In genomic region chr2:181454990-181455520, GRCh38 we compare ENCODE assay signal across 18 cellular contexts. TPM values are rescaled to one million over a fixed set of nuclear protein-coding genes. Genes with fewer than 3 reads are reported as not detected.
DNase-seq lines count a peak whose midpoint lies in the region; ATAC-seq and TF ChIP-seq lines count a peak whose summit lies in the region.
"Had no signal": no experiment of that assay in that cellular context is flagged by ENCODE, and none has a peak within 500 bp of the region (broad histone marks: within the 10 kb centered on the region; RNA-seq: fewer than 3 reads in every experiment).

No MANE protein-coding gene starts in this region.

- CTCF ChIA-PET in CD8-positive, alpha-beta T cell (lab: Charles Lee): interaction anchor here (0.7 to 4.3 kb wide), 13 partner anchors 9 to 357 kb away, joined by 3 to 44 read pairs (median 4); no protein-coding TSS in a partner anchor
- CTCF ChIA-PET in activated CD8-positive, alpha-beta T cell treated with anti-CD3 and anti-CD28 coated beads, Interleukin-2, amount 10 ng/mL, durations not matched to agents 7 days and 5 days (lab: Charles Lee): interaction anchor here (0.8 to 6.9 kb wide), 12 partner anchors 12 to 350 kb away, joined by 3 to 69 read pairs (median 5); no protein-coding TSS in a partner anchor

- H3K9me3 Mint-ChIP-seq in CD8-positive, alpha-beta T cell: no peaks in the 10 kb centered on the region
- no peaks in the 10 kb centered on the region for H3K9me3 Mint-ChIP-seq in activated CD8-positive, alpha-beta T cell treated with anti-CD3 and anti-CD28 coated beads, Interleukin-2, amount 10 ng/mL, durations not matched to agents 7 days and 5 days (ENCODE audit: insufficient read depth)
- H3K9me3 Mint-ChIP-seq in natural killer cell treated with Interleukin-12 subunit alpha and Interleukin-12 subunit beta and Interleukin-15 and Interleukin-18, amount 100 ng/mL, for 72 hours: no peaks in the 10 kb centered on the region
- H3K9me3 Mint-ChIP-seq: dendritic cell treated with granulocyte-macrophage colony-stimulating factor and Interleukin-4, amounts not matched to agents 40 ng/mL and 50 ng/mL, for 4 days; H9 had no signal

- ATAC-seq in CD8-positive, alpha-beta T cell: no peak
- ATAC-seq in activated CD8-positive, alpha-beta T cell treated with anti-CD3 and anti-CD28 coated beads, Interleukin-2, amount 10 ng/mL, durations not matched to agents 7 days and 5 days: no peak
- no peak for ATAC-seq in natural killer cell treated with Interleukin-12 subunit alpha and Interleukin-12 subunit beta and Interleukin-15 and Interleukin-18, amount 100 ng/mL, for 72 hours
- ATAC-seq: left lung, pancreas had no signal

- WGBS in sigmoid colon, 2 donors: 62 to 73% methylated on average over 4 of the region's 4 CpGs

- POLR2A ChIA-PET in CD8-positive, alpha-beta T cell (lab: Charles Lee): interaction anchor here (0.5 to 4.6 kb wide), 7 partner anchors 9 to 329 kb away, joined by 3 to 37 read pairs (median 3); no protein-coding TSS in a partner anchor
- POLR2A ChIA-PET in activated CD8-positive, alpha-beta T cell treated with anti-CD3 and anti-CD28 coated beads, Interleukin-2, amount 10 ng/mL, durations not matched to agents 7 days and 5 days (lab: Charles Lee): interaction anchor here (1.0 to 2.0 kb wide), 3 partner anchors 142 to 349 kb away, joined by 3 to 7 read pairs (median 5); no protein-coding TSS in a partner anchor

- peaks cover 29% of the 10 kb centered on the region for H3K36me3 Mint-ChIP-seq in CD8-positive, alpha-beta T cell
- H3K36me3 Mint-ChIP-seq in activated CD8-positive, alpha-beta T cell treated with anti-CD3 and anti-CD28 coated beads, Interleukin-2, amount 10 ng/mL, durations not matched to agents 7 days and 5 days (ENCODE audit: low read depth): peaks cover 37% of the 10 kb centered on the region
- peaks cover 18% of the 10 kb centered on the region for H3K36me3 Mint-ChIP-seq in natural killer cell treated with Interleukin-12 subunit alpha and Interleukin-12 subunit beta and Interleukin-15 and Interleukin-18, amount 100 ng/mL, for 72 hours

- H3K36me3 ChIP-seq in CD8-positive, alpha-beta T cell (ENCODE audit: insufficient read depth, low read length): no peaks in the 10 kb centered on the region
- H3K36me3 ChIP-seq in KOPT-K1 (ENCODE audit: insufficient read depth, low read length): peaks cover 24% of the 10 kb centered on the region
- H3K36me3 ChIP-seq in sigmoid colon: no peaks in the 10 kb centered on the region
- no peaks in the 10 kb centered on the region for H3K36me3 ChIP-seq in MG63
- H3K36me3 ChIP-seq: left lung, pancreas had no signal

- intact Hi-C loops in CD8-positive, alpha-beta T cell (cut with DNase I, micrococcal nuclease): loop anchor here (5.0 kb wide), 7 partner anchors 58 to 473 kb away; partner anchors contain the start of genes ITPRID2 (in 1 of the 2) and UBE2E3 (in 1 of the 2)
- intact Hi-C loops in sigmoid colon (cut with DNase I): no loop called here

- DNase-seq in CD8-positive, alpha-beta T cell: no peak
- no peak for DNase-seq in activated CD8-positive, alpha-beta T cell treated with anti-CD3 and anti-CD28 coated beads, Interleukin-2, amount 10 ng/mL, durations not matched to agents 7 days and 5 days
- no peak for DNase-seq in natural killer cell treated with Interleukin-12 subunit alpha and Interleukin-12 subunit beta and Interleukin-15 and Interleukin-18, amount 100 ng/mL, for 72 hours (ENCODE audit: low spot score)
- DNase-seq in EL (no peak), sigmoid colon (no peak), MG63 (no peak)
- DNase-seq: activated naive CD4-positive, alpha-beta T cell; AML-193; DMS 273 treated with DMSO at 0.1 percent for 48 hours; H9; KBM-7; left lung; NCI-H1417; NCI-H2171 treated with DMSO at 0.1 percent for 48 hours; pancreas had no signal

- peaks cover 23% of the 10 kb centered on the region for H3K4me1 ChIP-seq in CD8-positive, alpha-beta T cell (ENCODE audit: insufficient read depth, low read length)
- peaks cover 0 to 27% (median 17%) of the 10 kb centered on the region in 4 donors for H3K4me1 ChIP-seq in sigmoid colon
- H3K4me1 ChIP-seq: pancreas had no signal

- no peak overlapping the region for H3K4me3 ChIP-seq in CD8-positive, alpha-beta T cell (ENCODE audit: low read depth, low read length)
- no peak overlapping the region for H3K4me3 ChIP-seq in sigmoid colon
- no peak overlapping the region for H3K4me3 ChIP-seq in MG63
- H3K4me3 ChIP-seq: left lung, pancreas had no signal

- H3K27me3 Mint-ChIP-seq in CD8-positive, alpha-beta T cell (ENCODE audit: low read depth): no peaks in the 10 kb centered on the region
- no peaks in the 10 kb centered on the region for H3K27me3 Mint-ChIP-seq in activated CD8-positive, alpha-beta T cell treated with anti-CD3 and anti-CD28 coated beads, Interleukin-2, amount 10 ng/mL, durations not matched to agents 7 days and 5 days (ENCODE audit: low read depth)
- no peaks in the 10 kb centered on the region for H3K27me3 Mint-ChIP-seq in natural killer cell treated with Interleukin-12 subunit alpha and Interleukin-12 subunit beta and Interleukin-15 and Interleukin-18, amount 100 ng/mL, for 72 hours
- H3K27me3 Mint-ChIP-seq: dendritic cell treated with granulocyte-macrophage colony-stimulating factor and Interleukin-4, amounts not matched to agents 40 ng/mL and 50 ng/mL, for 4 days had no signal

- TF ChIP-seq CTCF in CD8-positive, alpha-beta T cell (IDR thresholded peaks at IDR 0.05): no peak
- TF ChIP-seq CTCF in sigmoid colon (IDR thresholded peaks at IDR 0.05): no peak

- no peak overlapping the region for H3K4me3 Mint-ChIP-seq in CD8-positive, alpha-beta T cell
- no peak overlapping the region for H3K4me3 Mint-ChIP-seq in activated CD8-positive, alpha-beta T cell treated with anti-CD3 and anti-CD28 coated beads, Interleukin-2, amount 10 ng/mL, durations not matched to agents 7 days and 5 days
- H3K4me3 Mint-ChIP-seq in natural killer cell treated with Interleukin-12 subunit alpha and Interleukin-12 subunit beta and Interleukin-15 and Interleukin-18, amount 100 ng/mL, for 72 hours: peak overlapping the region; percentile 96
- H3K4me3 Mint-ChIP-seq: dendritic cell treated with granulocyte-macrophage colony-stimulating factor and Interleukin-4, amounts not matched to agents 40 ng/mL and 50 ng/mL, for 4 days; H9 had no signal

- no peaks in the 10 kb centered on the region for H3K27me3 ChIP-seq in CD8-positive, alpha-beta T cell (ENCODE audit: insufficient read depth, low read length)
- H3K27me3 ChIP-seq in sigmoid colon (peaks cover 0 to 41% (median 5%) of the 10 kb centered on the region in 3 donors), MG63 (no peaks in the 10 kb centered on the region)

- TF ChIP-seq EP300 in sigmoid colon (IDR thresholded peaks at IDR 0.05): no peak

- no peak overlapping the region for H3K27ac ChIP-seq in CD8-positive, alpha-beta T cell (ENCODE audit: low read depth, low read length)
- H3K27ac ChIP-seq in KOPT-K1 (ENCODE audit: low read depth, low read length, poor library complexity, severe bottlenecking) (peak overlapping the region; percentile 100), sigmoid colon (no peak overlapping the region)
- H3K27ac ChIP-seq: left lung, pancreas, RWPE1 had no signal

- H3K4me1 Mint-ChIP-seq in CD8-positive, alpha-beta T cell (ENCODE audit: low read depth): peaks cover 37% of the 10 kb centered on the region
- peaks cover 29% of the 10 kb centered on the region for H3K4me1 Mint-ChIP-seq in activated CD8-positive, alpha-beta T cell treated with anti-CD3 and anti-CD28 coated beads, Interleukin-2, amount 10 ng/mL, durations not matched to agents 7 days and 5 days (ENCODE audit: low read depth)
- peaks cover 48 to 50% of the 10 kb centered on the region in 2 donors for H3K4me1 Mint-ChIP-seq in natural killer cell treated with Interleukin-12 subunit alpha and Interleukin-12 subunit beta and Interleukin-15 and Interleukin-18, amount 100 ng/mL, for 72 hours (ENCODE audit: low read depth in 2 of 2)

- TF ChIP-seq POLR2A in sigmoid colon (IDR thresholded peaks at IDR 0.05): no peak

- H3K9me3 ChIP-seq in CD8-positive, alpha-beta T cell (ENCODE audit: low read length): no peaks in the 10 kb centered on the region
- no peaks in the 10 kb centered on the region for H3K9me3 ChIP-seq in KOPT-K1 (ENCODE audit: insufficient read depth, low read length, poor library complexity, severe bottlenecking)
- H3K9me3 ChIP-seq in sigmoid colon: no peaks in the 10 kb centered on the region
- H3K9me3 ChIP-seq in MG63: no peaks in the 10 kb centered on the region
- H3K9me3 ChIP-seq: left lung, pancreas had no signal

- H3K27ac Mint-ChIP-seq in CD8-positive, alpha-beta T cell: peak overlapping the region; percentile 94
- peak overlapping the region; percentile 81 for H3K27ac Mint-ChIP-seq in activated CD8-positive, alpha-beta T cell treated with anti-CD3 and anti-CD28 coated beads, Interleukin-2, amount 10 ng/mL, durations not matched to agents 7 days and 5 days
- peak overlapping the region; percentile 94 to 97 for H3K27ac Mint-ChIP-seq in natural killer cell treated with Interleukin-12 subunit alpha and Interleukin-12 subunit beta and Interleukin-15 and Interleukin-18, amount 100 ng/mL, for 72 hours
- H3K27ac Mint-ChIP-seq: dendritic cell treated with granulocyte-macrophage colony-stimulating factor and Interleukin-4, amounts not matched to agents 40 ng/mL and 50 ng/mL, for 4 days; H9 had no signal

RNA-seq across cellular contexts. Expression of gene ITGA4, which starts 2.1 kb away (rescaled TPM):
- total RNA-seq in CD8-positive, alpha-beta T cell: 100 to 1,000 TPM; 102 TPM
- total RNA-seq in activated CD8-positive, alpha-beta T cell treated with anti-CD3 and anti-CD28 coated beads, Interleukin-2, amount 10 ng/mL, durations not matched to agents 7 days and 5 days: 100 to 1,000 TPM; 144 to 152 TPM
- total RNA-seq in natural killer cell treated with Interleukin-12 subunit alpha and Interleukin-12 subunit beta and Interleukin-15 and Interleukin-18, amount 100 ng/mL, for 72 hours: 100 to 1,000 TPM in 1 of 2 donors, 10 to 100 TPM in 1; 52.1 to 147 TPM
- total RNA-seq in sigmoid colon: 10 to 100 TPM in 3 of 4 donors, 1 to 10 TPM in 1; 9.7 to 14.6 (median 11.9) TPM
- polyA plus RNA-seq in sigmoid colon: 10 to 100 TPM in 1 of 3 donors, 1 to 10 TPM in 2; 1.8 to 15.6 (median 9.9) TPM
- 18.9 and 19.3 TPM in 2 replicates for total RNA-seq in MG63 (2014; rRNA removed; shearing (Covaris generic); ENCODE audit: low replicate concordance)
